In the genomic region with DNA sequence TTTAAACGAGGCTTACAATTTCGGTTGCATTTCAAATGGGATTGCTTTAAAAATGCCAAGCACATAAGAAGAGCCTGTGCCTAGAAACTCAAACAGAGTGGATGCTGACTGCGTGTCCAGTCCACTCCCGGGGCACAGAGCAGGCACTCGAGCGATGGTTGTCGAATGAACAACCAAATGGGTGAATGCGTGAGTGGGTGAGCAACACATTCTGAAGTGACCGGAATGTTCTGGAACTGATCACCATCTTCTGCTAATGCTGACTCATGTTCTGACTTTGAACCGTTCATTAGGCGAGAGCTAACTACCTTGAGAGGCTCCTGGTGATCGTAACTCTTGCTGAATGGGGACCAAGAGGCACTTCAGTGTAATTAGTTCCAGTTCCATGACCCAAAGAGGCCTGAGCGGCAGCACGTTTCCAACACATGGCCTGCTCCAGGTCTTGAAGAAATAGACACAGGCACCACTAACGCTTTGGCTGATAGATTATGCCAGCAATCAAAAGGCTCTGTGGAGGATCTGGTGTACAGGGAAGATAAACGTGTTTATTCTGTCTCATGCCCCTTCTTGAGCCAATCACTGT, we compare ENCODE assay signal across 9 cellular contexts. TPM values are rescaled to one million over a fixed set of nuclear protein-coding genes. Genes with fewer than 3 reads are reported as not detected.
DNase-seq lines count a peak whose midpoint lies in the region; ATAC-seq and TF ChIP-seq lines count a peak whose summit lies in the region.
"Had no signal": no experiment of that assay in that cellular context is flagged by ENCODE, and none has a peak within 500 bp of the region (broad histone marks: within the 10 kb centered on the region; RNA-seq: fewer than 3 reads in every experiment).

No MANE protein-coding gene starts in this region.

- H3K4me1 ChIP-seq in BLaER1 treated with 17β-estradiol and CSF1 and Interleukin-3, amounts not matched to agents 10 nM and 100 nM, result peaks cover 57 to 100% (median 99%) of the 10 kb centered on the region in 10 experiments
- H3K4me1 ChIP-seq in OCI-LY1 (ENCODE audit: insufficient read depth, low read length, severe bottlenecking), result peaks cover 17% of the 10 kb centered on the region

- no peaks in the 10 kb centered on the region for H4K20me1 ChIP-seq in BLaER1 treated with 17β-estradiol and CSF1 and Interleukin-3, amounts not matched to agents 10 nM and 100 nM
- no peaks in the 10 kb centered on the region for H4K20me1 ChIP-seq in OCI-LY1 (ENCODE audit: insufficient read depth, low read length)

- DNase-seq in central memory CD8-positive, alpha-beta T cell (ENCODE audit: low spot score in 2 of 2), result no peak
- DNase-seq in effector CD4-positive, alpha-beta T cell, result no peak
- DNase-seq in EL, result no peak
- no peak for DNase-seq in mesenteric fat pad (ENCODE audit: low spot score)
- DNase-seq: NCI-H446 had no signal

- ATAC-seq in GM19438 (IDR thresholded peaks at IDR 0.05; ENCODE audit: low read depth, unreplicated experiment), result peak; percentile 17
- ATAC-seq in central memory CD8-positive, alpha-beta T cell (replicated peaks; ENCODE audit: extremely low read depth, poor library complexity, severe bottlenecking), result no peak
- no peak for ATAC-seq in GM18858 (IDR thresholded peaks at IDR 0.05; ENCODE audit: unreplicated experiment)

- peaks cover 16% of the 10 kb centered on the region for H3K36me3 Mint-ChIP-seq in central memory CD8-positive, alpha-beta T cell (ENCODE audit: insufficient read depth)

- H3K79me2 ChIP-seq in OCI-LY1 (ENCODE audit: insufficient read depth, low read length), result no peaks in the 10 kb centered on the region

- H3F3A ChIP-seq in OCI-LY1 (ENCODE audit: insufficient read depth, low read length), result no peaks in the 10 kb centered on the region

- peak overlapping the region in 2 of 10 experiments; percentile 6 to 46; a peak in 1 of 20 replicates for H3K4me3 ChIP-seq in BLaER1 treated with 17β-estradiol and CSF1 and Interleukin-3, amounts not matched to agents 10 nM and 100 nM
- H3K4me3 ChIP-seq in OCI-LY1 (ENCODE audit: low read depth, low read length, poor library complexity, severe bottlenecking), result no peak overlapping the region

- H3K4me1 Mint-ChIP-seq in central memory CD8-positive, alpha-beta T cell, result peaks cover 69% of the 10 kb centered on the region

- no peaks in the 10 kb centered on the region for H3K27me3 Mint-ChIP-seq in central memory CD8-positive, alpha-beta T cell

- no peaks in the 10 kb centered on the region for H3K27me3 ChIP-seq in BLaER1 treated with 17β-estradiol and CSF1 and Interleukin-3, amounts not matched to agents 10 nM and 100 nM
- peaks cover 8% of the 10 kb centered on the region; the same call in 1 of the 2 replicates for H3K27me3 ChIP-seq in OCI-LY1 (ENCODE audit: insufficient read depth, low read length)

- no peaks in the 10 kb centered on the region for H3K9me2 ChIP-seq in OCI-LY1 (ENCODE audit: low read depth, low read length)

- TF ChIP-seq CTCF in OCI-LY1 (IDR thresholded peaks at IDR 0.05; ENCODE audit: low read length), result no peak

- peaks cover 0 to 36% (median 4%) of the 10 kb centered on the region in 11 experiments; a peak in 8 of 22 replicates for H3K9me3 ChIP-seq in BLaER1 treated with 17β-estradiol and CSF1 and Interleukin-3, amounts not matched to agents 10 nM and 100 nM (replicated peaks in 1 of 11)
- H3K9me3 ChIP-seq in OCI-LY1 (ENCODE audit: low read length), result no peaks in the 10 kb centered on the region

- peak overlapping the region; percentile 80 to 97 (median 89) for H3K4me2 ChIP-seq in BLaER1 treated with 17β-estradiol and CSF1 and Interleukin-3, amounts not matched to agents 10 nM and 100 nM
- peak overlapping the region; percentile 35 for H3K4me2 ChIP-seq in OCI-LY1 (ENCODE audit: low read length)

- H3K27ac ChIP-seq in BLaER1 treated with 17β-estradiol and CSF1 and Interleukin-3, amounts not matched to agents 10 nM and 100 nM, result peak overlapping the region in 10 of 11 experiments; percentile 81 to 100 (median 98); a peak in 21 of 22 replicates
- no peak overlapping the region for H3K27ac ChIP-seq in OCI-LY1 (ENCODE audit: low read depth, low read length, poor library complexity, severe bottlenecking)

- no peak overlapping the region for H2AFZ ChIP-seq in OCI-LY1 (ENCODE audit: low read length)

- H3K4me3 Mint-ChIP-seq in central memory CD8-positive, alpha-beta T cell, result peak overlapping the region; percentile 74

- peaks cover 0 to 47% (median 3%) of the 10 kb centered on the region in 11 experiments; a peak in 7 of 22 replicates for H3K36me3 ChIP-seq in BLaER1 treated with 17β-estradiol and CSF1 and Interleukin-3, amounts not matched to agents 10 nM and 100 nM
- H3K36me3 ChIP-seq in OCI-LY1 (ENCODE audit: insufficient read depth, low read length), result no peaks in the 10 kb centered on the region

- peak overlapping the region; percentile 92 for H3K27ac Mint-ChIP-seq in central memory CD8-positive, alpha-beta T cell (ENCODE audit: low read depth)

- no peaks in the 10 kb centered on the region for H3K9me3 Mint-ChIP-seq in central memory CD8-positive, alpha-beta T cell

- peak overlapping the region; percentile 31 to 96 (median 87); a peak in 20 of 22 replicates for H3K9ac ChIP-seq in BLaER1 treated with 17β-estradiol and CSF1 and Interleukin-3, amounts not matched to agents 10 nM and 100 nM
- H3K9ac ChIP-seq in OCI-LY1 (ENCODE audit: low read length), result no peak overlapping the region

RNA-seq across cellular contexts. Expression of a gene that starts 37.9 kb away (rescaled TPM):
- 112 TPM for total RNA-seq in mesenteric fat pad
